ENCODE assay signal across 23 cellular contexts in the genomic region with DNA sequence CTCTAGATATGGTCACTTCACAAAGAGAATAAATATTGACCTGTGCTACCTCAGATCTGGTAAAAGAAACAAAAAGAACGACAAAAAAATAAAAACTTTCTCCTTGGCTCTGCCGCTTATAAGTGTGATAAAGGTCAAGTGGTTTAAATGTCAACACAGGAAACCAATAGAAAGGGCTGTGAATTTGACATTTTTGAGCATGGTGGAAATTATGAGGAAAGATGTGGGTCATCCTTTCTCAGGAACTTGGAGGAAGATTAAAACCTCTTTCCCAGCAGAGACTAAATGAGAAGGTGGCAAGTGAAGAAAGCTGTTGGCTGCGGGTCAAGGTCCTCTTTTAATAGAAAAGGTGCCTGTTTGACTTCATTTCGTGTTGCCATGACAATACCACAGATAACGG. TPM values are rescaled to one million over a fixed set of nuclear protein-coding genes. Genes with fewer than 3 reads are reported as not detected.
A peak's percentile ranks its signal among the peaks of the same experiment; 100 is the strongest.
DNase-seq lines count a peak whose midpoint lies in the region; ATAC-seq lines count a peak whose summit lies in the region.
"Had no signal": no experiment of that assay in that cellular context is flagged by ENCODE, and none has a peak within 500 bp of the region (broad histone marks: within the 10 kb centered on the region; RNA-seq: fewer than 3 reads in every experiment).

No MANE protein-coding gene starts in this region.

- ATAC-seq in activated T-cell treated with anti-CD3 and anti-CD28 coated beads, Interleukin-2, amount 50 U/mL, for 4 hours = peak in 1 of 2 donors; percentile 13
- ATAC-seq in T-helper 17 cell (no peak), Right ventricle myocardium superior (ENCODE audit: poor library complexity) (no peak)
- no peak for ATAC-seq in activated naive CD8-positive, alpha-beta T cell treated with anti-CD3 and anti-CD28 coated beads, Interleukin-2, amount 10 ng/mL, durations not matched to agents 7 days and 5 days (ENCODE audit: low read depth)
- peak in 1 of 2 donors; percentile 51 for ATAC-seq in stimulated activated naive B cell treated with anti-CD40 and anti-IgM and Interleukin-4, amounts not matched to agents 10 μg/mL and 1 μg/mL and 100 μg/mL, for 72 hours (replicated peaks)
- ATAC-seq: body of pancreas, foreskin keratinocyte, left lobe of liver had no signal

- H3K9me3 Mint-ChIP-seq in activated T-cell treated with anti-CD3 and anti-CD28 coated beads, Interleukin-2, amount 50 U/mL, for 4 hours = peaks cover 4% of the 10 kb centered on the region
- peaks cover 14% of the 10 kb centered on the region for H3K9me3 Mint-ChIP-seq in activated naive CD8-positive, alpha-beta T cell treated with anti-CD3 and anti-CD28 coated beads, Interleukin-2, amount 10 ng/mL, durations not matched to agents 7 days and 5 days
- H3K9me3 Mint-ChIP-seq in stimulated activated naive B cell treated with anti-CD40 and anti-IgM and Interleukin-4, amounts not matched to agents 10 μg/mL and 1 μg/mL and 100 μg/mL, for 72 hours = peaks cover 5 to 6% of the 10 kb centered on the region in 2 donors
- H3K9me3 Mint-ChIP-seq: activated B cell treated with CpG ODN at 0.5 μM for 24 hours had no signal

- peak overlapping the region; percentile 58 for H3K4me3 Mint-ChIP-seq in activated T-cell treated with anti-CD3 and anti-CD28 coated beads, Interleukin-2, amount 50 U/mL, for 4 hours
- peak overlapping the region; percentile 43 for H3K4me3 Mint-ChIP-seq in T-helper 17 cell
- H3K4me3 Mint-ChIP-seq in activated naive CD8-positive, alpha-beta T cell treated with anti-CD3 and anti-CD28 coated beads, Interleukin-2, amount 10 ng/mL, durations not matched to agents 7 days and 5 days = peak overlapping the region; percentile 55
- peak overlapping the region; percentile 43 to 50 for H3K4me3 Mint-ChIP-seq in stimulated activated naive B cell treated with anti-CD40 and anti-IgM and Interleukin-4, amounts not matched to agents 10 μg/mL and 1 μg/mL and 100 μg/mL, for 72 hours
- H3K4me3 Mint-ChIP-seq: activated B cell treated with CpG ODN at 0.5 μM for 24 hours had no signal

- H3K27me3 Mint-ChIP-seq in activated T-cell treated with anti-CD3 and anti-CD28 coated beads, Interleukin-2, amount 50 U/mL, for 4 hours (ENCODE audit: low read depth) = no peaks in the 10 kb centered on the region
- no peaks in the 10 kb centered on the region for H3K27me3 Mint-ChIP-seq in T-helper 17 cell
- no peaks in the 10 kb centered on the region for H3K27me3 Mint-ChIP-seq in activated naive CD8-positive, alpha-beta T cell treated with anti-CD3 and anti-CD28 coated beads, Interleukin-2, amount 10 ng/mL, durations not matched to agents 7 days and 5 days
- H3K27me3 Mint-ChIP-seq in stimulated activated naive B cell treated with anti-CD40 and anti-IgM and Interleukin-4, amounts not matched to agents 10 μg/mL and 1 μg/mL and 100 μg/mL, for 72 hours = no peaks in the 10 kb centered on the region
- H3K27me3 Mint-ChIP-seq: activated B cell treated with CpG ODN at 0.5 μM for 24 hours had no signal

- intact Hi-C loops in Right ventricle myocardium superior (cut with DNase I) = loop anchor here (5.0 to 10.0 kb wide), 4 partner anchors 102 to 362 kb away; a partner anchor contains a TSS

- DNase-seq in activated T-cell treated with anti-CD3 and anti-CD28 coated beads, Interleukin-2, amount 50 U/mL, for 4 hours = no peak
- no peak for DNase-seq in activated T-cell treated with anti-CD3 and anti-CD28 coated beads, Interleukin-2, amount 50 U/mL, for 1 hour
- DNase-seq in T-helper 17 cell (no peak), NCI-H2171 (lab: John Stamatoyannopoulos, UW) (no peak), Right ventricle myocardium superior (no peak)
- DNase-seq in activated naive CD8-positive, alpha-beta T cell treated with anti-CD3 and anti-CD28 coated beads, Interleukin-2, amount 10 ng/mL, durations not matched to agents 7 days and 5 days = no peak
- no peak for DNase-seq in stimulated activated naive B cell treated with anti-CD40 and anti-IgM and Interleukin-4, amounts not matched to agents 10 μg/mL and 1 μg/mL and 100 μg/mL, for 72 hours
- DNase-seq: activated B cell treated with CpG ODN at 0.5 μM for 24 hours; activated CD8-positive, alpha-beta memory T cell treated with anti-CD3 and anti-CD28 coated beads, Interleukin-2, amount 50 U/mL, for 4 hours; body of pancreas; C1 segment of cervical spinal cord; DMS79; effector CD4-positive, alpha-beta T cell; foreskin keratinocyte; MG63; midbrain; NCI-H1417 treated with DMSO at 0.1 percent for 48 hours; NCI-H2107; NCI-H510A; right cardiac atrium; substantia nigra had no signal

- H3K36me3 Mint-ChIP-seq in activated T-cell treated with anti-CD3 and anti-CD28 coated beads, Interleukin-2, amount 50 U/mL, for 4 hours (ENCODE audit: insufficient read depth) = peaks cover 73% of the 10 kb centered on the region
- peaks cover 18% of the 10 kb centered on the region for H3K36me3 Mint-ChIP-seq in T-helper 17 cell (ENCODE audit: low read depth)
- peaks cover 73% of the 10 kb centered on the region for H3K36me3 Mint-ChIP-seq in activated naive CD8-positive, alpha-beta T cell treated with anti-CD3 and anti-CD28 coated beads, Interleukin-2, amount 10 ng/mL, durations not matched to agents 7 days and 5 days
- H3K36me3 Mint-ChIP-seq in stimulated activated naive B cell treated with anti-CD40 and anti-IgM and Interleukin-4, amounts not matched to agents 10 μg/mL and 1 μg/mL and 100 μg/mL, for 72 hours = peaks cover 56 to 68% of the 10 kb centered on the region in 2 donors

- H3K27ac Mint-ChIP-seq in T-helper 17 cell = peak overlapping the region; percentile 92
- peak overlapping the region; percentile 76 for H3K27ac Mint-ChIP-seq in activated naive CD8-positive, alpha-beta T cell treated with anti-CD3 and anti-CD28 coated beads, Interleukin-2, amount 10 ng/mL, durations not matched to agents 7 days and 5 days
- peak overlapping the region; percentile 37 for H3K27ac Mint-ChIP-seq in stimulated activated naive B cell treated with anti-CD40 and anti-IgM and Interleukin-4, amounts not matched to agents 10 μg/mL and 1 μg/mL and 100 μg/mL, for 72 hours
- H3K27ac Mint-ChIP-seq: activated B cell treated with CpG ODN at 0.5 μM for 24 hours had no signal

- H3K9me3 ChIP-seq in T-helper 17 cell (ENCODE audit: control insufficient read depth, low read length, poor library complexity, severe bottlenecking) = no peaks in the 10 kb centered on the region
- H3K9me3 ChIP-seq: body of pancreas, MG63, SJSA1 had no signal

- POLR2A ChIA-PET in activated naive CD8-positive, alpha-beta T cell treated with anti-CD3 and anti-CD28 coated beads, Interleukin-2, amount 10 ng/mL, durations not matched to agents 7 days and 5 days (lab: Charles Lee) = no interaction called here

- H3K4me1 Mint-ChIP-seq in activated T-cell treated with anti-CD3 and anti-CD28 coated beads, Interleukin-2, amount 50 U/mL, for 4 hours (ENCODE audit: low read depth) = peaks cover 79% of the 10 kb centered on the region
- peaks cover 57% of the 10 kb centered on the region for H3K4me1 Mint-ChIP-seq in T-helper 17 cell
- H3K4me1 Mint-ChIP-seq in activated naive CD8-positive, alpha-beta T cell treated with anti-CD3 and anti-CD28 coated beads, Interleukin-2, amount 10 ng/mL, durations not matched to agents 7 days and 5 days = peaks cover 57% of the 10 kb centered on the region
- H3K4me1 Mint-ChIP-seq in stimulated activated naive B cell treated with anti-CD40 and anti-IgM and Interleukin-4, amounts not matched to agents 10 μg/mL and 1 μg/mL and 100 μg/mL, for 72 hours = peaks cover 29 to 66% of the 10 kb centered on the region in 2 donors

RNA-seq across cellular contexts. Expression of a gene that starts 28.2 kb away (rescaled TPM):
- total RNA-seq in activated T-cell treated with anti-CD3 and anti-CD28 coated beads, Interleukin-2, amount 50 U/mL, for 4 hours = 100 to 1,000 TPM in 1 of 3 donors, 10 to 100 TPM in 2; 89.6 to 102 (median 94.8) TPM
- total RNA-seq in T-helper 17 cell (100 to 1,000 TPM; 121 to 160 TPM), Right ventricle myocardium superior (0.59 TPM)
- total RNA-seq in activated naive CD8-positive, alpha-beta T cell treated with anti-CD3 and anti-CD28 coated beads, Interleukin-2, amount 10 ng/mL, durations not matched to agents 7 days and 5 days = 100 to 1,000 TPM; 105 to 112 TPM
- total RNA-seq: body of pancreas, foreskin keratinocyte had no signal

Comparison
In these comparisons a context has a peak if more than half of its experiments do, and no peak if none do; other contexts are left out.
1. H3K27ac Mint-ChIP-seq: peak in every context shown above with its lines; median percentile 92 in T-helper 17 cell; 76 in activated naive CD8-positive, alpha-beta T cell treated with anti-CD3 and anti-CD28 coated beads, Interleukin-2, amount 10 ng/mL, durations not matched to agents 7 days and 5 days; 37 in stimulated activated naive B cell treated with anti-CD40 and anti-IgM and Interleukin-4, amounts not matched to agents 10 μg/mL and 1 μg/mL and 100 μg/mL, for 72 hours.
2. RNA of a gene that starts 28.2 kb away (total RNA-seq): 121 to 160 TPM in T-helper 17 cell, 105 to 112 TPM in activated naive CD8-positive, alpha-beta T cell treated with anti-CD3 and anti-CD28 coated beads, Interleukin-2, amount 10 ng/mL, durations not matched to agents 7 days and 5 days and 89.6 to 102 TPM in activated T-cell treated with anti-CD3 and anti-CD28 coated beads, Interleukin-2, amount 50 U/mL, for 4 hours; 0.59 TPM in Right ventricle myocardium superior (single experiment); every median in the first group is over 10 times any median in the second.
3. Peak in every context shown above with its lines, with median percentiles within 50 percentile points of each other: H3K4me3 Mint-ChIP-seq.